Comparison of ENCODE assay signal across 8 cellular contexts in genomic region chr5:177131711-177132503, GRCh38. TPM values are rescaled to one million over a fixed set of nuclear protein-coding genes. Genes with fewer than 3 reads are reported as not detected.
DNase-seq lines count a peak whose midpoint lies in the region; ATAC-seq and TF ChIP-seq lines count a peak whose summit lies in the region.

No MANE protein-coding gene starts in this region.

- CTCF ChIA-PET in WTC11 (lab: Charles Lee), result interaction anchor here (0.5 to 3.4 kb wide), 7 partner anchors 18 to 259 kb away, joined by 3 to 22 read pairs (median 5); partner anchors contain the start of gene FGFR4

- H3K9me3 Mint-ChIP-seq in CD14-positive monocyte (peaks cover 0 to 2% (median 0%) of the 10 kb centered on the region in 7 donors), WTC11 (no peaks in the 10 kb centered on the region)

- H3K27ac ChIP-seq in heart right ventricle (peak overlapping the region; percentile 85 to 98 (median 94)), osteoblast (ENCODE audit: low read depth, low read length) (no peak overlapping the region)

- TF ChIP-seq CTCF in CD14-positive monocyte (IDR thresholded peaks at IDR 0.05) (no peak), WTC11 (IDR thresholded peaks at IDR 0.05) (no peak), heart right ventricle (IDR thresholded peaks at IDR 0.05) (no peak), osteoblast (IDR thresholded peaks at IDR 0.05; ENCODE audit: extremely low read depth, low read depth, low read length) (no peak)

- POLR2A ChIA-PET in WTC11 (lab: Charles Lee), result interaction anchor here (0.6 to 1.6 kb wide), 5 partner anchors 18 to 316 kb away, joined by 3 to 4 read pairs (median 3); partner anchors contain the start of gene FGFR4

- no peaks in the 10 kb centered on the region for H3K27me3 ChIP-seq in heart right ventricle
- H3K27me3 ChIP-seq in osteoblast (ENCODE audit: insufficient read depth, low read length), result no peaks in the 10 kb centered on the region

- H3K27me3 Mint-ChIP-seq in CD14-positive monocyte (ENCODE audit: low read depth in 3 of 3) (no peaks in the 10 kb centered on the region), WTC11 (ENCODE audit: low read depth) (no peaks in the 10 kb centered on the region; the same call in 1 of the 2 replicates)

- intact Hi-C loops in CD14-positive monocyte (cut with micrococcal nuclease) (no loop called here), heart right ventricle (cut with DNase I) (loop anchor here in 1 of 10 donors (5.0 kb wide), 1 partner anchor 220 kb away; the partner anchor contains the start of gene LMAN2)

- no peak overlapping the region for H2AFZ ChIP-seq in osteoblast (ENCODE audit: low read length)

- peaks cover 20 to 57% (median 32%) of the 10 kb centered on the region in 9 donors for H3K4me1 ChIP-seq in heart right ventricle
- H3K4me1 ChIP-seq in osteoblast (ENCODE audit: insufficient read depth, low read length), result peaks cover 28% of the 10 kb centered on the region

- H3K9me3 ChIP-seq in heart right ventricle (no peaks in the 10 kb centered on the region), osteoblast (ENCODE audit: low read depth, low read length) (no peaks in the 10 kb centered on the region)

- H4K20me1 ChIP-seq in osteoblast (ENCODE audit: insufficient read depth, low read length), result peaks cover 5% of the 10 kb centered on the region

- no peak overlapping the region for H3K4me2 ChIP-seq in osteoblast (ENCODE audit: insufficient read depth, low read length)

- H3K4me3 Mint-ChIP-seq in CD14-positive monocyte, result peak overlapping the region; percentile 35 to 43
- H3K4me3 Mint-ChIP-seq in WTC11, result peak overlapping the region; percentile 85

- H3K4me1 Mint-ChIP-seq in CD14-positive monocyte (peaks cover 42% of the 10 kb centered on the region), WTC11 (peaks cover 42% of the 10 kb centered on the region)

- H3K27ac Mint-ChIP-seq in CD14-positive monocyte (peak overlapping the region in 1 of 7 donors; percentile 6), WTC11 (peak overlapping the region; percentile 73)

- DNase-seq in CD14-positive monocyte (ENCODE audit: low spot score) (no peak), WTC11 (ENCODE audit: low spot score) (peak; percentile 41), heart right ventricle (peak in 1 of 2 donors; percentile 39), osteoblast (ENCODE audit: insufficient read length, low spot score, missing footprints) (peak; percentile 45), HK-2 (ENCODE audit: unreplicated experiment) (no peak), NOMO-1 treated with DMSO at 0.1 percent for 48 hours (lab: John Stamatoyannopoulos, UW; ENCODE audit: unreplicated experiment) (no peak), HPDE6-E6E7 (ENCODE audit: extremely low spot score) (no peak)

- 47 to 62% methylated on average over 60 to 73 of the region's 73 CpGs for WGBS in heart right ventricle, 2 donors

- H3K4me3 ChIP-seq in heart right ventricle (peak overlapping the region in 9 of 10 donors; percentile 65 to 90 (median 74)), osteoblast (ENCODE audit: insufficient read depth, low read length) (no peak overlapping the region)

- H3K36me3 ChIP-seq in heart right ventricle (peaks cover 0 to 20% (median 9%) of the 10 kb centered on the region in 9 donors), osteoblast (ENCODE audit: insufficient read depth, low read length) (peaks cover 20% of the 10 kb centered on the region)

- peaks cover 23% of the 10 kb centered on the region for H3K79me2 ChIP-seq in osteoblast (ENCODE audit: insufficient read depth, low read length)

- ATAC-seq in WTC11 (peak; percentile 1; the same call in 1 of the 2 replicates), heart right ventricle (peak in 2 of 8 donors; percentile 1 to 7), HG02763 (IDR thresholded peaks at IDR 0.05; ENCODE audit: unreplicated experiment) (no peak)

- H3K36me3 Mint-ChIP-seq in CD14-positive monocyte, result peaks cover 11 to 16% of the 10 kb centered on the region in 2 donors
- peaks cover 23% of the 10 kb centered on the region for H3K36me3 Mint-ChIP-seq in WTC11

TF ChIP-seq in WTC11, 78 proteins besides CTCF, POLR2A, EP300 and RAD21 (continues in another document):
- no peak for TF ChIP-seq ETV6 (CRISPR knock-in tag; IDR thresholded peaks at IDR 0.05)
- TF ChIP-seq, protein P1, sequence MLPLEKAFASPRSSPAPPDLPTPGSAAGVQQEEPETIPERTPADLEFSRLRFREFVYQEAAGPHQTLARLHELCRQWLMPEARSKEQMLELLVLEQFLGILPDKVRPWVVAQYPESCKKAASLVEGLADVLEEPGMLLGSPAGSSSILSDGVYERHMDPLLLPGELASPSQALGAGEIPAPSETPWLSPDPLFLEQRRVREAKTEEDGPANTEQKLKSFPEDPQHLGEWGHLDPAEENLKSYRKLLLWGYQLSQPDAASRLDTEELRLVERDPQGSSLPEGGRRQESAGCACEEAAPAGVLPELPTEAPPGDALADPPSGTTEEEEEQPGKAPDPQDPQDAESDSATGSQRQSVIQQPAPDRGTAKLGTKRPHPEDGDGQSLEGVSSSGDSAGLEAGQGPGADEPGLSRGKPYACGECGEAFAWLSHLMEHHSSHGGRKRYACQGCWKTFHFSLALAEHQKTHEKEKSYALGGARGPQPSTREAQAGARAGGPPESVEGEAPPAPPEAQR (CRISPR knock-in tag; IDR thresholded peaks at IDR 0.05), result no peak
- TF ChIP-seq SP1 (CRISPR knock-in tag; conservative IDR thresholded peaks at IDR 0.05), result no peak
- TF ChIP-seq, protein P2, sequence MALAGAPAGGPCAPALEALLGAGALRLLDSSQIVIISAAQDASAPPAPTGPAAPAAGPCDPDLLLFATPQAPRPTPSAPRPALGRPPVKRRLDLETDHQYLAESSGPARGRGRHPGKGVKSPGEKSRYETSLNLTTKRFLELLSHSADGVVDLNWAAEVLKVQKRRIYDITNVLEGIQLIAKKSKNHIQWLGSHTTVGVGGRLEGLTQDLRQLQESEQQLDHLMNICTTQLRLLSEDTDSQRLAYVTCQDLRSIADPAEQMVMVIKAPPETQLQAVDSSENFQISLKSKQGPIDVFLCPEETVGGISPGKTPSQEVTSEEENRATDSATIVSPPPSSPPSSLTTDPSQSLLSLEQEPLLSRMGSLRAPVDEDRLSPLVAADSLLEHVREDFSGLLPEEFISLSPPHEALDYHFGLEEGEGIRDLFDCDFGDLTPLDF (CRISPR knock-in tag; IDR thresholded peaks at IDR 0.05), result no peak
- no peak for TF ChIP-seq NFYB (CRISPR knock-in tag; conservative IDR thresholded peaks at IDR 0.05; ENCODE audit: low read depth)
- TF ChIP-seq RELA (CRISPR knock-in tag; IDR thresholded peaks at IDR 0.05; ENCODE audit: borderline replicate concordance), result peak; percentile 30; the same call in 1 of the 2 replicates
- peak; percentile 32; the same call in 1 of the 2 replicates for TF ChIP-seq TP53 (CRISPR knock-in tag; IDR thresholded peaks at IDR 0.05)
- TF ChIP-seq FOXK1 (CRISPR knock-in tag; IDR thresholded peaks at IDR 0.05), result peak; percentile 61; the same call in 1 of the 2 replicates
- 0 out of 2 replicates have a peak, but pooled peaks have one; percentile 38 for TF ChIP-seq SMAD4 (CRISPR knock-in tag; IDR thresholded peaks at IDR 0.05)
- TF ChIP-seq ZNF416 (CRISPR knock-in tag; IDR thresholded peaks at IDR 0.05), result no peak
- TF ChIP-seq ESRRA (CRISPR knock-in tag; IDR thresholded peaks at IDR 0.05; ENCODE audit: borderline replicate concordance), result peak; percentile 71; the same call in 1 of the 2 replicates
- 0 out of 2 replicates have a peak, but pooled peaks have one; percentile 64 for TF ChIP-seq ATF1 (CRISPR knock-in tag; IDR thresholded peaks at IDR 0.05)
- no peak for TF ChIP-seq ZNF396 (CRISPR knock-in tag; IDR thresholded peaks at IDR 0.05; ENCODE audit: borderline replicate concordance)
- TF ChIP-seq JAZF1 (CRISPR knock-in tag; IDR thresholded peaks at IDR 0.05), result no peak
- TF ChIP-seq ZNF121 (CRISPR knock-in tag; IDR thresholded peaks at IDR 0.05), result no peak
- no peak for TF ChIP-seq ZNF138 (CRISPR knock-in tag; conservative IDR thresholded peaks at IDR 0.05)
- TF ChIP-seq, protein P3, sequence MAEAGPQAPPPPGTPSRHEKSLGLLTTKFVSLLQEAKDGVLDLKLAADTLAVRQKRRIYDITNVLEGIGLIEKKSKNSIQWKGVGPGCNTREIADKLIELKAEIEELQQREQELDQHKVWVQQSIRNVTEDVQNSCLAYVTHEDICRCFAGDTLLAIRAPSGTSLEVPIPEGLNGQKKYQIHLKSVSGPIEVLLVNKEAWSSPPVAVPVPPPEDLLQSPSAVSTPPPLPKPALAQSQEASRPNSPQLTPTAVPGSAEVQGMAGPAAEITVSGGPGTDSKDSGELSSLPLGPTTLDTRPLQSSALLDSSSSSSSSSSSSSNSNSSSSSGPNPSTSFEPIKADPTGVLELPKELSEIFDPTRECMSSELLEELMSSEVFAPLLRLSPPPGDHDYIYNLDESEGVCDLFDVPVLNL (CRISPR knock-in tag; IDR thresholded peaks at IDR 0.05; ENCODE audit: borderline replicate concordance, low read depth), result 0 out of 2 replicates have a peak, but pooled peaks have one; percentile 9

RNA-seq across cellular contexts. Expression of gene NSD1, which starts 1.7 kb away (rescaled TPM):
- polyA plus RNA-seq in CD14-positive monocyte (10 to 100 TPM; 19.0 to 31.9 TPM), heart right ventricle (10 to 100 TPM in 1 of 2 donors, 1 to 10 TPM in 1; 5.6 to 10.0 TPM)
- total RNA-seq in WTC11 (2021) (144 to 153 TPM (median 148 TPM) in 3 replicates), heart right ventricle (10 to 100 TPM; 34.4 to 62.9 (median 47.2) TPM), osteoblast (48.6 and 53.2 TPM in 2 replicates)

RNA-seq across cellular contexts. Expression of gene FGFR4, which starts 45.2 kb away (rescaled TPM):
- polyA plus RNA-seq in CD14-positive monocyte (not detected), heart right ventricle (1 to 10 TPM; 1.4 to 2.4 TPM)
- total RNA-seq in WTC11 (2021) (108 to 122 TPM (median 111 TPM) in 3 replicates), heart right ventricle (1 to 10 TPM in 2 of 10 donors, under 1 TPM in 7, not detected in 1; 0.25 to 2.7 (median 0.37) TPM), osteoblast (0.29 and 1.1 TPM in 2 replicates)

Comparison
In these comparisons a context has a peak if more than half of its experiments do, and no peak if none do; other contexts are left out.
1. DNase-seq: peak in WTC11 (single experiment) and osteoblast (single experiment); none in CD14-positive monocyte (single experiment), HK-2 (single experiment), NOMO-1 treated with DMSO at 0.1 percent for 48 hours (single experiment) and HPDE6-E6E7 (single experiment).
2. RNA of gene FGFR4, which starts 45.2 kb away (total RNA-seq): 108 to 122 TPM in WTC11; 0.29 to 1.1 TPM in osteoblast and 0.25 to 2.7 TPM in heart right ventricle; every median in the first group is over 10 times any median in the second.